Comparison of ENCODE assay signal across 8 cellular contexts in genomic region chr1:31239653-31240241, GRCh38. TPM values are rescaled to one million over a fixed set of nuclear protein-coding genes. Genes with fewer than 3 reads are reported as not detected.
A peak's percentile ranks its signal among the peaks of the same experiment; 100 is the strongest.
DNase-seq lines count a peak whose midpoint lies in the region; TF ChIP-seq lines count a peak whose summit lies in the region.

Gene NKAIN1, minus strand, starts transcription at chr1:31239887. Its CDS starts 340 bp downstream, at chr1:31239547.

- H3K4me3 ChIP-seq in AG09309 (ENCODE audit: control insufficient read depth, low read depth, low read length) (peak within 1 kb of the TSS; percentile 24), HFF-Myc (replicated peaks; ENCODE audit: low read depth, low read length) (peak within 1 kb of the TSS; percentile 34), skin epidermis (peak within 1 kb of the TSS in 4 of 7 experiments; percentile 12 to 30 (median 20))

- peaks cover 9% of the 10 kb centered on the region for H3K4me1 Mint-ChIP-seq in activated naive CD8-positive, alpha-beta T cell treated with anti-CD3 and anti-CD28 coated beads for 36 hours

- no peak for TF ChIP-seq CTCF in AG09309 (IDR thresholded peaks at IDR 0.05; ENCODE audit: control insufficient read depth, insufficient read depth, low read depth, low read length, missing control alignments)
- TF ChIP-seq CTCF in HFF-Myc (IDR thresholded peaks at IDR 0.05; ENCODE audit: low read depth, low read length, missing control alignments), result no peak

- DNase-seq in AG09309 (ENCODE audit: low read depth), result no peak
- DNase-seq in HFF-Myc (ENCODE audit: extremely low read depth, low read depth), result no peak
- DNase-seq in activated naive CD8-positive, alpha-beta T cell treated with anti-CD3 and anti-CD28 coated beads for 36 hours, result peak; percentile 7
- DNase-seq in iPS DF 19.7 (ENCODE audit: low read depth, low spot score), result peak; percentile 33
- no peak for DNase-seq in middle frontal gyrus (ENCODE audit: extremely low spot score, low spot score)
- DNase-seq in effector CD8-positive, alpha-beta T cell (lab: John Stamatoyannopoulos, UW), result no peak
- no peak for DNase-seq in mucosa of gallbladder (ENCODE audit: low spot score)

- H3K27me3 Mint-ChIP-seq in activated naive CD8-positive, alpha-beta T cell treated with anti-CD3 and anti-CD28 coated beads for 36 hours, result peaks cover 56% of the 10 kb centered on the region

- peak within 1 kb of the TSS; percentile 34 for H3K4me3 Mint-ChIP-seq in activated naive CD8-positive, alpha-beta T cell treated with anti-CD3 and anti-CD28 coated beads for 36 hours

- no peaks in the 10 kb centered on the region for H3K36me3 Mint-ChIP-seq in activated naive CD8-positive, alpha-beta T cell treated with anti-CD3 and anti-CD28 coated beads for 36 hours

- no peaks in the 10 kb centered on the region for H3K9me3 Mint-ChIP-seq in activated naive CD8-positive, alpha-beta T cell treated with anti-CD3 and anti-CD28 coated beads for 36 hours

- no peak within 1 kb of the TSS for H3K27ac ChIP-seq in skin epidermis

- no peak within 1 kb of the TSS for H3K27ac Mint-ChIP-seq in activated naive CD8-positive, alpha-beta T cell treated with anti-CD3 and anti-CD28 coated beads for 36 hours

RNA-seq across cellular contexts. Expression of gene NKAIN1, which starts in this region (rescaled TPM):
- not detected for total RNA-seq in activated naive CD8-positive, alpha-beta T cell treated with anti-CD3 and anti-CD28 coated beads for 36 hours
- total RNA-seq in mucosa of gallbladder, result 0.14 TPM

Comparison
In these comparisons a context has a peak if more than half of its experiments do, and no peak if none do; other contexts are left out.
1. Peak in DNase-seq in activated naive CD8-positive, alpha-beta T cell treated with anti-CD3 and anti-CD28 coated beads for 36 hours; RNA of the gene not detected or under 1 TPM.